ENCODE assay signal across 7 cellular contexts in the genomic region with DNA sequence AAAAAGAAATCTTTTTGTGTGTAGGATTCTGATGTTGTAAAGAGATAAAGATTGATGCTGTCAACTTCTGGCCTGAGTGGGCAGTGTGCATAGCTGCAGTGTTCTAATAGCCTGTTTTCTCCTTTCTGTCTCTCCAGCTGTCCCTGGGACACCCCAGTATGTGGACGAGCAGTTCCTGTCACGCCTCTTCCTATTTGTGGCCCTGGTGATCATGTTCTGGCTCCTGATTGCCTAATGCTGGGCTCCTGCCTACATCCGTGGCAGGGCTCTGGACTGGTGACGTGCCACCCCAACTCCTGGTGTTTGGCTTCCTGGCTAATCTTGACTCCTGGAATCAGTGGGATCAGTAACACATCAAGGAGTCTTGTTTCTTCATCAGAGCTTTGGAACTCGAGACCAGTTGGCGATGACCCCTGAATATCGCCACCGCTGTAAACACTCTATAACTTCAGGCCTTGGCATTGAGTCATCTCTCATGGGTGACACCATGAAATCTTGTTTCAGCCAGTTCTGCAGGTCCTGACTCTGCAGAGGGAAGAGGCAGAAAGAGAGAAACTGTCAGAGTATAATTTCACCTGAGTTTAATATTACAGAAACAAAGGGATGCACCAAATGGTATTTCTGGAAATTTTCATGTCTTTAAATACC. TPM values are rescaled to one million over a fixed set of nuclear protein-coding genes. Genes with fewer than 3 reads are reported as not detected.
DNase-seq lines count a peak whose midpoint lies in the region; ATAC-seq, FAIRE-seq and TF ChIP-seq lines count a peak whose summit lies in the region.
"Not testable (repeated sequence)": the region's sequence is repeated elsewhere in the genome, so short reads cannot be mapped to it uniquely, and the experiment has no call there.

No MANE protein-coding gene starts in this region.

- not testable (repeated sequence) for TF ChIP-seq CTCF in brain (conservative IDR thresholded peaks at IDR 0.05); heart right ventricle (IDR thresholded peaks at IDR 0.05); lower lobe of right lung (IDR thresholded peaks at IDR 0.05); prostate gland (IDR thresholded peaks at IDR 0.05); type B pancreatic cell (conservative IDR thresholded peaks at IDR 0.05)

- not testable (repeated sequence) for H3K4me1 Mint-ChIP-seq in brain; type B pancreatic cell (ENCODE audit: unreplicated experiment)

- not testable (repeated sequence) for H3K27me3 Mint-ChIP-seq in brain, type B pancreatic cell

- peak overlapping the region; percentile 29 to 71 for H3K27ac ChIP-seq in esophagus (ENCODE audit: low read depth in 2 of 2, low read length in 1 of 2)
- H3K27ac ChIP-seq in heart right ventricle, result peak overlapping the region in 1 of 10 donors; percentile 26
- H3K27ac ChIP-seq in lower lobe of right lung, result peak overlapping the region; percentile 31
- peak overlapping the region; percentile 67 to 83 for H3K27ac ChIP-seq in prostate gland

- peaks cover 31% of the 10 kb centered on the region for H3K36me3 Mint-ChIP-seq in brain
- peaks cover 25% of the 10 kb centered on the region for H3K36me3 Mint-ChIP-seq in type B pancreatic cell

- not testable (repeated sequence) for H3K36me3 ChIP-seq in esophagus (ENCODE audit: control insufficient read depth in 2 of 2, insufficient read depth in 2 of 2, low read length in 1 of 2); prostate gland
- peaks cover 0 to 75% (median 25%) of the 10 kb centered on the region in 9 donors for H3K36me3 ChIP-seq in heart right ventricle
- H3K36me3 ChIP-seq in lower lobe of right lung, result peaks cover 60% of the 10 kb centered on the region

- not testable (repeated sequence) for H3K9me3 ChIP-seq in esophagus (ENCODE audit: control insufficient read depth in 2 of 2, insufficient read depth in 1 of 2, low read depth in 1 of 2, low read length in 1 of 2); heart right ventricle; lower lobe of right lung; prostate gland

- WGBS in esophagus, 2 donors, result 69 to 86% methylated on average over 8 of the region's 8 CpGs
- WGBS in heart right ventricle, 2 donors, result 84 to 87% methylated on average over 8 of the region's 8 CpGs
- 39% methylated on average over 8 of the region's 8 CpGs for WGBS in prostate gland

- not testable (repeated sequence) for H3K4me3 ChIP-seq in esophagus (ENCODE audit: low read depth in 1 of 2, low read length in 2 of 2); heart right ventricle; lower lobe of right lung; prostate gland

- not testable (repeated sequence) for TF ChIP-seq POLR2A in prostate gland (IDR thresholded peaks at IDR 0.05)

- not testable (repeated sequence) for H3K27me3 ChIP-seq in esophagus (ENCODE audit: control insufficient read depth in 1 of 2, insufficient read depth in 2 of 2, low read length in 2 of 2); heart right ventricle; lower lobe of right lung (ENCODE audit: low read depth); prostate gland (replicated peaks; ENCODE audit: insufficient read depth)

- intact Hi-C loops in heart right ventricle (cut with DNase I); lower lobe of right lung (cut with DNase I); prostate gland (cut with DNase I): not testable (repeated sequence)

- not testable (repeated sequence) for H3K9me3 Mint-ChIP-seq in brain, type B pancreatic cell

- H3K27ac Mint-ChIP-seq in brain, result peak overlapping the region in 3 of 5 experiments; percentile 35 to 72 (median 66)
- H3K27ac Mint-ChIP-seq in type B pancreatic cell, result peak overlapping the region; percentile 93

- H3K4me3 Mint-ChIP-seq in brain, result not testable (repeated sequence)
- H3K4me3 Mint-ChIP-seq in type B pancreatic cell, result peak overlapping the region; percentile 81

- peak; percentile 4 for FAIRE-seq in GM19239 (lab: Jason Lieb, UNC)

- DNase-seq in GM19239 (ENCODE audit: insufficient read length, low spot score); heart right ventricle; lower lobe of right lung; type B pancreatic cell (ENCODE audit: extremely low spot score, unreplicated experiment): not testable (repeated sequence)
- peak; percentile 50 for DNase-seq in prostate gland (ENCODE audit: low spot score)

- ATAC-seq in heart right ventricle, result peak in 5 of 8 donors; percentile 20 to 64 (median 42)
- peak; percentile 22 to 44 for ATAC-seq in lower lobe of right lung

- not testable (repeated sequence) for H3K4me1 ChIP-seq in esophagus (ENCODE audit: control insufficient read depth in 2 of 2, insufficient read depth in 2 of 2, low read length in 1 of 2); prostate gland (replicated peaks)
- H3K4me1 ChIP-seq in heart right ventricle (peaks cover 0 to 19% (median 10%) of the 10 kb centered on the region in 9 donors), lower lobe of right lung (peaks cover 23% of the 10 kb centered on the region)

RNA-seq across cellular contexts. Expression of a gene that starts 7.6 kb away (rescaled TPM):
- polyA plus RNA-seq in brain (ENCODE audit: insufficient read depth, low read depth, low replicate concordance) (20.5 TPM), esophagus (10 to 100 TPM; 43.5 to 57.4 TPM), heart right ventricle (10 to 100 TPM in 1 of 2 donors, 1 to 10 TPM in 1; 6.0 to 12.1 TPM)
- total RNA-seq in heart right ventricle (10 to 100 TPM in 5 of 10 donors, 1 to 10 TPM in 5; 6.5 to 18.8 (median 9.7) TPM), lower lobe of right lung (61.2 TPM), prostate gland (100 to 1,000 TPM in 1 of 2 donors, 10 to 100 TPM in 1; 92.1 to 128 TPM), type B pancreatic cell (ENCODE audit: low replicate concordance) (46.6 and 127 TPM in 2 replicates)

RNA-seq across cellular contexts. Expression of a gene that starts 44.5 kb away (rescaled TPM):
- polyA plus RNA-seq in brain (ENCODE audit: insufficient read depth, low read depth, low replicate concordance) (26.1 TPM), esophagus (10 to 100 TPM; 14.4 to 22.4 TPM), heart right ventricle (10 to 100 TPM; 12.2 to 18.7 TPM)
- total RNA-seq in heart right ventricle (10 to 100 TPM; 20.4 to 24.9 (median 22.0) TPM), lower lobe of right lung (32.4 TPM), prostate gland (10 to 100 TPM; 59.2 to 75.6 TPM), type B pancreatic cell (ENCODE audit: low replicate concordance) (32.6 and 41.2 TPM in 2 replicates)
